Comparison of ENCODE assay signal across 20 cellular contexts in genomic region chr22:46573781-46574437, GRCh38. TPM values are rescaled to one million over a fixed set of nuclear protein-coding genes. Genes with fewer than 3 reads are reported as not detected.
A peak's percentile ranks its signal among the peaks of the same experiment; 100 is the strongest.
DNase-seq lines count a peak whose midpoint lies in the region; ATAC-seq, FAIRE-seq and TF ChIP-seq lines count a peak whose summit lies in the region.
"Had no signal": no experiment of that assay in that cellular context is flagged by ENCODE, and none has a peak within 500 bp of the region (broad histone marks: within the 10 kb centered on the region; RNA-seq: fewer than 3 reads in every experiment).

No MANE protein-coding gene starts in this region.

- H3K27me3 ChIP-seq in Panc1 (ENCODE audit: control insufficient read depth, insufficient read depth, low read length) (no peaks in the 10 kb centered on the region), HepG2 (ENCODE audit: control insufficient read depth in 1 of 2, insufficient read depth in 2 of 2, low read length in 2 of 2) (peaks cover 5 to 11% of the 10 kb centered on the region in 2 experiments; a peak in 3 of 5 replicates)
- H3K27me3 ChIP-seq: uterus had no signal

- H3K36me3 ChIP-seq in Panc1 (ENCODE audit: control insufficient read depth, insufficient read depth, low read length) (no peaks in the 10 kb centered on the region), HepG2 (replicated peaks in 1 of 2; ENCODE audit: control insufficient read depth in 1 of 2, insufficient read depth in 2 of 2, low read length in 2 of 2) (no peaks in the 10 kb centered on the region)
- H3K36me3 ChIP-seq: uterus had no signal

- no peak overlapping the region for H2AFZ ChIP-seq in HepG2 (ENCODE audit: low read length)
- H2AFZ ChIP-seq: GM23248 had no signal

- BruUV-seq in Panc1 (replicated peaks; lab: Mats Ljungman, UMichigan) (no TSS peak), HepG2 (replicated peaks; lab: Mats Ljungman, UMichigan) (no TSS peak)

- WGBS in HepG2 (ENCODE audit: low lambda C conversion rate) = 39% methylated on average over 3 of the region's 18 CpGs

- in situ Hi-C loops in Panc1 (cut with HindIII; ENCODE audit: low pct_unique_long_range_greater_than_20kb, low sequenced_read_pairs) = no loop called here
- in situ Hi-C loops in HepG2 (cut with HindIII; ENCODE audit: extremely low pct_ligation_motif_present, low pct_unique_long_range_greater_than_20kb) = loop anchor here (25.0 kb wide), 1 partner anchor 88 kb away; no protein-coding TSS in a partner anchor

- H3K27ac ChIP-seq in Panc1 (ENCODE audit: low read length) (0 out of 2 replicates have a peak overlapping the region, but pooled peaks have one; percentile 44), HepG2 (ENCODE audit: extremely low read length, insufficient read depth, low read length) (no peak overlapping the region)
- H3K27ac ChIP-seq: GM23248, uterus had no signal

- H4K20me1 ChIP-seq in HepG2 (ENCODE audit: insufficient read depth, low read length) = no peaks in the 10 kb centered on the region

- H3K4me2 ChIP-seq in HepG2 (ENCODE audit: low read depth, low read length) = peak overlapping the region; percentile 30; the same call in 1 of the 2 replicates

- ATAC-seq in left ventricle myocardium superior = no peak
- no peak for ATAC-seq in left cardiac atrium
- ATAC-seq in Panc1 = no peak
- no peak for ATAC-seq in HepG2
- no peak for ATAC-seq in HG03378 (IDR thresholded peaks at IDR 0.05; ENCODE audit: unreplicated experiment)
- no peak for ATAC-seq in GM19395 (IDR thresholded peaks at IDR 0.05; ENCODE audit: unreplicated experiment)
- ATAC-seq: K562; naive thymus-derived CD8-positive, alpha-beta T cell; WTC11 had no signal

- TF ChIP-seq RAD21 in HepG2 (CRISPR knock-in tag; IDR thresholded peaks at IDR 0.05) = no peak

- no peaks in the 10 kb centered on the region for H3K9me3 ChIP-seq in Panc1 (ENCODE audit: control insufficient read depth, insufficient read depth, low read depth, low read length)
- peaks cover 8% of the 10 kb centered on the region; the same call in 1 of the 2 replicates for H3K9me3 ChIP-seq in HepG2 (ENCODE audit: low read length)
- H3K9me3 ChIP-seq: uterus had no signal

- H3K4me1 ChIP-seq in Panc1 (ENCODE audit: control insufficient read depth, insufficient read depth, low read length) (peaks cover 34% of the 10 kb centered on the region), HepG2 (ENCODE audit: insufficient read depth, low read length) (peaks cover 48% of the 10 kb centered on the region)

- no peak overlapping the region for H3K9ac ChIP-seq in HepG2 (ENCODE audit: insufficient read depth, low read depth, low read length)
- H3K9ac ChIP-seq: GM23248 had no signal

- intact Hi-C loops in left ventricle myocardium superior (cut with micrococcal nuclease) = no loop called here
- intact Hi-C loops in left cardiac atrium (cut with DNase I) = loop anchor here in 1 of 2 donors (10.0 kb wide), 1 partner anchor 101 kb away; no protein-coding TSS in a partner anchor
- intact Hi-C loops in Panc1 (cut with micrococcal nuclease; ENCODE audit: unreplicated experiment) = no loop called here
- intact Hi-C loops in HepG2 (cut with micrococcal nuclease; ENCODE audit: unreplicated experiment) = loop anchor here (10.0 kb wide), 1 partner anchor 161 kb away; the partner anchor contains the start of gene CERK

- TF ChIP-seq CTCF in Panc1 (IDR thresholded peaks at IDR 0.05) (no peak), HepG2 (CRISPR knock-in tag; IDR thresholded peaks at IDR 0.05) (no peak)

- no peak for TF ChIP-seq POLR2A in HepG2 (IDR thresholded peaks at IDR 0.05; ENCODE audit: insufficient read depth in 1 of 2, low read depth in 2 of 2, low read length in 2 of 2)

- no peak for FAIRE-seq in HepG2 (lab: Jason Lieb, UNC)
- FAIRE-seq: K562 had no signal

- POLR2A ChIA-PET in Panc1 (lab: Charles Lee) = no interaction called here
- POLR2A ChIA-PET in HepG2 (lab: Yijun Ruan, JAX) = no interaction called here

- DNase-seq in left ventricle myocardium superior (peak; percentile 34), left cardiac atrium (no peak), Panc1 (ENCODE audit: low read depth, low spot score) (no peak), HepG2 (ENCODE audit: low spot score) (no peak), NCI-H345 (lab: John Stamatoyannopoulos, UW) (no peak), NCI-H187 (lab: John Stamatoyannopoulos, UW) (no peak)
- DNase-seq: activated CD8-positive, alpha-beta memory T cell treated with anti-CD3 and anti-CD28 coated beads for 24 hours; caudate nucleus; effector CD4-positive, alpha-beta T cell; GM23248; mammary epithelial cell; NCI-H2171; NCI-H82; RPMI8226; uterus had no signal

- TF ChIP-seq EP300 in HepG2 (IDR thresholded peaks at IDR 0.05; ENCODE audit: low read depth in 2 of 2, low read length in 2 of 2) (no peak), HepG2 (CRISPR knock-in tag; IDR thresholded peaks at IDR 0.05; ENCODE audit: borderline replicate concordance) (no peak)

- CTCF ChIA-PET in Panc1 (lab: Charles Lee) = no interaction called here
- CTCF ChIA-PET in HepG2 (lab: Yijun Ruan, JAX; ENCODE audit: low intra/inter-chr PET ratio, low total read pairs) = no interaction called here

- H3K79me2 ChIP-seq in HepG2 (ENCODE audit: insufficient read depth, low read length) = peaks cover 8% of the 10 kb centered on the region

- H3K4me3 ChIP-seq in Panc1 (ENCODE audit: low read depth in 2 of 2, low read length in 2 of 2) (no peak overlapping the region), HepG2 (replicated peaks in 1 of 3; ENCODE audit: insufficient read depth in 1 of 3, low read depth in 2 of 3, low read length in 3 of 3) (peak overlapping the region in 1 of 3 experiments; percentile 3; a peak in 1 of 6 replicates)
- H3K4me3 ChIP-seq: GM23248, K562, uterus had no signal

TF ChIP-seq in HepG2, 621 proteins besides CTCF, POLR2A, EP300 and RAD21 (continues in another document):
- TF ChIP-seq ZNF605 (CRISPR knock-in tag; IDR thresholded peaks at IDR 0.05) (no peak), POLR2AphosphoS5 (IDR thresholded peaks at IDR 0.05; ENCODE audit: low read depth, low read length) (no peak), IRF2 (CRISPR knock-in tag; IDR thresholded peaks at IDR 0.05) (0 out of 2 replicates have a peak, but pooled peaks have one; percentile 15), GABPB1 (CRISPR knock-in tag; IDR thresholded peaks at IDR 0.05) (0 out of 2 replicates have a peak, but pooled peaks have one; percentile 23), CBX1 (IDR thresholded peaks at IDR 0.05; ENCODE audit: low read depth) (no peak)

RNA-seq across cellular contexts. Expression of gene CELSR1, which starts 36.5 kb away (rescaled TPM):
- total RNA-seq in left ventricle myocardium superior = 9.7 TPM
- total RNA-seq in left cardiac atrium = 1 to 10 TPM; 6.5 to 8.1 TPM
- total RNA-seq in Panc1 (2021; ENCODE audit: unreplicated experiment) = 30.7 TPM
- polyA plus RNA-seq in Panc1 (2012; ENCODE audit: insufficient read length) = 34.8 TPM
- total RNA-seq in HepG2 (2016; rRNA removed; fragmentation: Illumina TruSeq; extraction: Trizol) = 1.5 and 1.8 TPM in 2 replicates
- 0.53 and 0.71 TPM in 2 replicates for total RNA-seq in HepG2 (2016; cell fraction: cytosol; rRNA removed; fragmentation: Illumina TruSeq; extraction: Trizol; ENCODE audit: low read depth)
- 1.1 and 1.6 TPM in 2 replicates for total RNA-seq in HepG2 (2016; cell fraction: insoluble cytoplasmic fraction; rRNA removed; fragmentation: Illumina TruSeq; extraction: Trizol)
- 0.62 and 0.71 TPM in 2 replicates for total RNA-seq in HepG2 (2016; cell fraction: membrane; rRNA removed; fragmentation: Illumina TruSeq; extraction: Trizol)
- 2.1 and 2.2 TPM in 2 replicates for total RNA-seq in HepG2 (2016; cell fraction: nucleus; rRNA removed; fragmentation: Illumina TruSeq; extraction: Trizol)
- polyA plus RNA-seq in HepG2 (2011; rRNA removed) = 0.78 and 0.84 TPM in 2 replicates
- polyA plus RNA-seq in HepG2 (2011; cell fraction: cytosol; rRNA removed) = 0.49 and 0.62 TPM in 2 replicates
- polyA plus RNA-seq in HepG2 (2011; cell fraction: nucleus; rRNA removed) = 2.1 and 3.6 TPM in 2 replicates
- polyA plus RNA-seq in HepG2 (2012) = 0.75 and 0.95 TPM in 2 replicates
- polyA plus RNA-seq in HepG2 (2016; cell fraction: cytosol; fragmentation: Illumina TruSeq; extraction: Trizol; ENCODE audit: low read depth) = 0.17 and 0.26 TPM in 2 replicates
- 0.76 and 1.3 TPM in 2 replicates for polyA plus RNA-seq in HepG2 (2016; cell fraction: insoluble cytoplasmic fraction; fragmentation: Illumina TruSeq; extraction: Trizol; ENCODE audit: low read depth)
- 0.38 and 0.70 TPM in 2 replicates for polyA plus RNA-seq in HepG2 (2016; cell fraction: membrane; fragmentation: Illumina TruSeq; extraction: Trizol; ENCODE audit: low read depth)
- 4.1 and 5.1 TPM in 2 replicates for polyA plus RNA-seq in HepG2 (2016; cell fraction: nucleus; fragmentation: Illumina TruSeq; extraction: Trizol; ENCODE audit: insufficient read depth, low read depth)
- 4.5 and 19.4 TPM in 2 replicates for polyA minus RNA-seq in HepG2 (2011; rRNA and poly(A)+ RNA removed; ENCODE audit: low replicate concordance)
- polyA minus RNA-seq in HepG2 (2011; cell fraction: cytosol; rRNA and poly(A)+ RNA removed) = 0.30 and 1.1 TPM in 2 replicates
- polyA minus RNA-seq in HepG2 (2011; cell fraction: nucleus; rRNA and poly(A)+ RNA removed) = 2.0 and 3.5 TPM in 2 replicates

RNA-seq across cellular contexts. Expression of gene GRAMD4, which starts 46.3 kb away (rescaled TPM):
- total RNA-seq in left ventricle myocardium superior = 94.0 TPM
- total RNA-seq in left cardiac atrium = 10 to 100 TPM; 58.5 to 95.4 TPM
- total RNA-seq in Panc1 (2021; ENCODE audit: unreplicated experiment) = 30.8 TPM
- 21.2 TPM for polyA plus RNA-seq in Panc1 (2012; ENCODE audit: insufficient read length)
- 12.9 and 15.7 TPM in 2 replicates for total RNA-seq in HepG2 (2016; rRNA removed; fragmentation: Illumina TruSeq; extraction: Trizol)
- 14.1 and 16.3 TPM in 2 replicates for total RNA-seq in HepG2 (2016; cell fraction: cytosol; rRNA removed; fragmentation: Illumina TruSeq; extraction: Trizol; ENCODE audit: low read depth)
- 6.4 and 16.5 TPM in 2 replicates for total RNA-seq in HepG2 (2016; cell fraction: insoluble cytoplasmic fraction; rRNA removed; fragmentation: Illumina TruSeq; extraction: Trizol)
- 12.4 and 12.8 TPM in 2 replicates for total RNA-seq in HepG2 (2016; cell fraction: membrane; rRNA removed; fragmentation: Illumina TruSeq; extraction: Trizol)
- 23.1 and 33.6 TPM in 2 replicates for total RNA-seq in HepG2 (2016; cell fraction: nucleus; rRNA removed; fragmentation: Illumina TruSeq; extraction: Trizol)
- polyA plus RNA-seq in HepG2 (2011; rRNA removed) = 15.2 and 16.8 TPM in 2 replicates
- polyA plus RNA-seq in HepG2 (2011; cell fraction: cytosol; rRNA removed) = 9.6 and 13.3 TPM in 2 replicates
- polyA plus RNA-seq in HepG2 (2011; cell fraction: nucleus; rRNA removed) = 31.6 and 32.7 TPM in 2 replicates
- polyA plus RNA-seq in HepG2 (2012) = 11.1 and 12.7 TPM in 2 replicates
- polyA plus RNA-seq in HepG2 (2016; cell fraction: cytosol; fragmentation: Illumina TruSeq; extraction: Trizol; ENCODE audit: low read depth) = 2.2 and 2.8 TPM in 2 replicates
- 5.3 and 6.3 TPM in 2 replicates for polyA plus RNA-seq in HepG2 (2016; cell fraction: insoluble cytoplasmic fraction; fragmentation: Illumina TruSeq; extraction: Trizol; ENCODE audit: low read depth)
- 4.4 and 6.1 TPM in 2 replicates for polyA plus RNA-seq in HepG2 (2016; cell fraction: membrane; fragmentation: Illumina TruSeq; extraction: Trizol; ENCODE audit: low read depth)
- 20.4 and 22.4 TPM in 2 replicates for polyA plus RNA-seq in HepG2 (2016; cell fraction: nucleus; fragmentation: Illumina TruSeq; extraction: Trizol; ENCODE audit: insufficient read depth, low read depth)
- polyA minus RNA-seq in HepG2 (2011; rRNA and poly(A)+ RNA removed; ENCODE audit: low replicate concordance) = 27.9 and 38.7 TPM in 2 replicates
- polyA minus RNA-seq in HepG2 (2011; cell fraction: cytosol; rRNA and poly(A)+ RNA removed) = 10.0 and 13.9 TPM in 2 replicates
- polyA minus RNA-seq in HepG2 (2011; cell fraction: nucleus; rRNA and poly(A)+ RNA removed) = 18.5 and 30.2 TPM in 2 replicates
